5 cellular contexts compared by ENCODE assay signal in the genomic region with DNA sequence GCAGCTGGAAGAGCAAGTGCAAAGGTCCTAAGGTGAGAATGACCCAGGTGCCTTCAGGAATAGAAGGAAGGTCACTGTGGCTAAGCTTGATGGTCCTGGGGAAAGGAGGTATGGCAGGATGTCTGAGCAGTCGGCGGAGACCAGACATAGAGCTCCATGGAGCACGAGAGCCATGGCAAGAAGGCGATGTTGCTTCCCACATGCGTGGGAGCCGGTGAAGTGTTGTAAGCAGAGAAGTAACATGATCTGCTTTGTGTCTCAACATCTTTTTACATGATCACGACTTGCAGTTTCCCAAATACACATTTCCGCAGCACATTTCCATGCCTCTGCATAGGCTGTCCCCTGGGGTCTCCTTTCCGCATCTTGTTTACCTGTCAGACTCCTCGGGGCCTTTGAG.
"Had no signal": no experiment of that assay in that cellular context is flagged by ENCODE, and none has a peak within 500 bp of the region (broad histone marks: within the 10 kb centered on the region; RNA-seq: fewer than 3 reads in every experiment).

No MANE protein-coding gene starts in this region.

- H3K4me3 Mint-ChIP-seq: HFFc6, IgD-negative memory B cell had no signal

- H3K9me3 Mint-ChIP-seq: HFFc6 had no signal

- DNase-seq: GM23248, GOT3, H7, HFFc6 had no signal

- H3K4me1 Mint-ChIP-seq: IgD-negative memory B cell had no signal

- H3K36me3 Mint-ChIP-seq: IgD-negative memory B cell had no signal

- H3K27ac Mint-ChIP-seq: HFFc6, IgD-negative memory B cell had no signal
